In genomic region chr6:45933855-45934254, GRCh38 we compare ENCODE assay signal across 30 cellular contexts.
DNase-seq lines count a peak whose midpoint lies in the region; ATAC-seq and TF ChIP-seq lines count a peak whose summit lies in the region.
"Had no signal": no experiment of that assay in that cellular context is flagged by ENCODE, and none has a peak within 500 bp of the region (broad histone marks: within the 10 kb centered on the region; RNA-seq: fewer than 3 reads in every experiment).

No MANE protein-coding gene starts in this region.

- no peaks in the 10 kb centered on the region for H3K9me3 ChIP-seq in HEK293 (ENCODE audit: control insufficient read depth, insufficient read depth, low read depth, low read length)
- H3K9me3 ChIP-seq: BLaER1, Caco-2, heart left ventricle, pancreas, thoracic aorta, uterus had no signal

- H3K9me3 Mint-ChIP-seq in osteocyte (ENCODE audit: unreplicated experiment), result no peaks in the 10 kb centered on the region
- H3K9me3 Mint-ChIP-seq: memory B cell had no signal

- H3K36me3 ChIP-seq in HEK293 (ENCODE audit: control insufficient read depth in 2 of 2, insufficient read depth in 1 of 2, low read length in 2 of 2), result no peaks in the 10 kb centered on the region
- H3K36me3 ChIP-seq: BLaER1, pancreas, thoracic aorta, uterus had no signal

- H3K27ac Mint-ChIP-seq in osteocyte (ENCODE audit: unreplicated experiment), result peak overlapping the region; percentile 67
- H3K27ac Mint-ChIP-seq: activated CD8-positive, alpha-beta T cell treated with anti-CD3 and anti-CD28 coated beads, Interleukin-2, amount 10 ng/mL, durations not matched to agents 7 days and 5 days; memory B cell had no signal

- CTCF ChIA-PET in HEK293 (lab: Yijun Ruan, JAX), result interaction anchor here (0.5 to 1.7 kb wide), 4 partner anchors 12 to 236 kb away, joined by 3 to 8 read pairs (median 6); no protein-coding TSS in a partner anchor

- no peak overlapping the region for H3K4me3 ChIP-seq in HEK293 (ENCODE audit: low read depth, low read length)
- H3K4me3 ChIP-seq: BLaER1, heart left ventricle, pancreas, PC-9, thoracic aorta, uterus had no signal

- no peaks in the 10 kb centered on the region for H3K36me3 Mint-ChIP-seq in osteocyte (ENCODE audit: unreplicated experiment)

- DNase-seq in T1000 (lab: John Stamatoyannopoulos, UW), result peak; percentile 6
- peak; percentile 36 for DNase-seq in fibroblast of peridontal ligament (ENCODE audit: extremely low read depth)
- DNase-seq in osteocyte (ENCODE audit: extremely low spot score, unreplicated experiment), result no peak
- DNase-seq in NCI-H1436 (lab: John Stamatoyannopoulos, UW), result no peak
- no peak for DNase-seq in C1 segment of cervical spinal cord (lab: John Stamatoyannopoulos, UW)
- DNase-seq: ACHN; activated CD4-positive, CD25-positive, alpha-beta regulatory T cell treated with anti-CD3 and anti-CD28 coated beads, Interleukin-2, amount 50 U/mL, for 72 hours; activated CD8-positive, alpha-beta T cell treated with anti-CD3 and anti-CD28 coated beads, Interleukin-2, amount 10 ng/mL, durations not matched to agents 7 days and 5 days; activated gamma-delta T cell treated with Interleukin-2 at 50 U/mL for 16 hours; activated T-cell treated with anti-CD3 and anti-CD28 coated beads for 4 hours; Caco-2; central memory CD4-positive, alpha-beta T cell; DMS79; heart left ventricle; KG1; left cardiac atrium; NCI-H1436 treated with DMSO at 0.1 percent for 48 hours; pancreas; PC-9; SHP77; stimulated activated CD4-positive, alpha-beta T cell treated with anti-CD3 and anti-CD28 coated beads, Interleukin-4, amount 100 ng/mL, for 4 hours; stimulated activated naive CD4-positive, alpha-beta T cell treated with Interleukin-2 at 50 U/mL for 16 hours; uterus had no signal

- H3K27ac ChIP-seq in HEK293 (ENCODE audit: extremely low read depth, low read depth, low read length), result no peak overlapping the region
- H3K27ac ChIP-seq: BLaER1, pancreas, PC-9, thoracic aorta, uterus had no signal

- TF ChIP-seq CTCF in HEK293 (tag by site-specific recombination; IDR thresholded peaks at IDR 0.05), result no peak
- TF ChIP-seq CTCF in osteocyte (IDR thresholded peaks at IDR 0.05), result no peak

- H3K4me1 Mint-ChIP-seq in osteocyte (ENCODE audit: unreplicated experiment), result peaks cover 39% of the 10 kb centered on the region
- H3K4me1 Mint-ChIP-seq: memory B cell had no signal

- peaks cover 7% of the 10 kb centered on the region; the same call in 1 of the 2 replicates for H3K4me1 ChIP-seq in HEK293 (ENCODE audit: control insufficient read depth, insufficient read depth, low read length)
- H3K4me1 ChIP-seq: BLaER1, pancreas, uterus had no signal

- H3K27me3 Mint-ChIP-seq in osteocyte (ENCODE audit: unreplicated experiment), result peaks cover 21% of the 10 kb centered on the region
- H3K27me3 Mint-ChIP-seq: memory B cell had no signal

- POLR2A ChIA-PET in HEK293 (lab: Yijun Ruan, JAX), result no interaction called here

- H3K4me3 Mint-ChIP-seq in osteocyte (ENCODE audit: unreplicated experiment), result no peak overlapping the region
- H3K4me3 Mint-ChIP-seq: activated CD8-positive, alpha-beta T cell treated with anti-CD3 and anti-CD28 coated beads, Interleukin-2, amount 10 ng/mL, durations not matched to agents 7 days and 5 days; memory B cell had no signal

- ATAC-seq in HG02759 (IDR thresholded peaks at IDR 0.05; ENCODE audit: unreplicated experiment), result no peak
- no peak for ATAC-seq in GM18519 (IDR thresholded peaks at IDR 0.05; ENCODE audit: low FRiP score, unreplicated experiment)
- ATAC-seq: activated CD8-positive, alpha-beta T cell treated with anti-CD3 and anti-CD28 coated beads, Interleukin-2, amount 10 ng/mL, durations not matched to agents 7 days and 5 days; heart left ventricle; left cardiac atrium; pancreas; right cardiac atrium had no signal

TF ChIP-seq in HEK293, 187 proteins besides CTCF, POLR2A, EP300 and RAD21:
- TF ChIP-seq ZBTB26 (tag by site-specific recombination; optimal IDR thresholded peaks at IDR 0.05) (no peak), ZNF24 (tag by site-specific recombination; IDR thresholded peaks at IDR 0.05) (no peak), PRDM1 (tag by site-specific recombination; IDR thresholded peaks at IDR 0.05) (peak; percentile 83), GLIS1 (tag by site-specific recombination; IDR thresholded peaks at IDR 0.05) (peak; percentile 17; the same call in 1 of the 2 replicates), KLF17 (tag by site-specific recombination; IDR thresholded peaks at IDR 0.05) (peak; percentile 78; the same call in 1 of the 2 replicates), ZNF341 (tag by site-specific recombination; IDR thresholded peaks at IDR 0.05; ENCODE audit: low read depth) (peak; percentile 18; the same call in 1 of the 2 replicates), WT1 (tag by site-specific recombination; IDR thresholded peaks at IDR 0.05) (0 out of 2 replicates have a peak, but pooled peaks have one; percentile 27), ZIC2 (tag by site-specific recombination; IDR thresholded peaks at IDR 0.05) (peak; percentile 98), ZNF596 (tag by site-specific recombination; IDR thresholded peaks at IDR 0.05) (no peak)

Comparison
In these comparisons a context has a peak if more than half of its experiments do, and no peak if none do; other contexts are left out.
1. DNase-seq: peak in T1000 (single experiment) and fibroblast of peridontal ligament (single experiment); none in osteocyte (single experiment), NCI-H1436 (single experiment) and C1 segment of cervical spinal cord (0 of 14).